In the genomic region with DNA sequence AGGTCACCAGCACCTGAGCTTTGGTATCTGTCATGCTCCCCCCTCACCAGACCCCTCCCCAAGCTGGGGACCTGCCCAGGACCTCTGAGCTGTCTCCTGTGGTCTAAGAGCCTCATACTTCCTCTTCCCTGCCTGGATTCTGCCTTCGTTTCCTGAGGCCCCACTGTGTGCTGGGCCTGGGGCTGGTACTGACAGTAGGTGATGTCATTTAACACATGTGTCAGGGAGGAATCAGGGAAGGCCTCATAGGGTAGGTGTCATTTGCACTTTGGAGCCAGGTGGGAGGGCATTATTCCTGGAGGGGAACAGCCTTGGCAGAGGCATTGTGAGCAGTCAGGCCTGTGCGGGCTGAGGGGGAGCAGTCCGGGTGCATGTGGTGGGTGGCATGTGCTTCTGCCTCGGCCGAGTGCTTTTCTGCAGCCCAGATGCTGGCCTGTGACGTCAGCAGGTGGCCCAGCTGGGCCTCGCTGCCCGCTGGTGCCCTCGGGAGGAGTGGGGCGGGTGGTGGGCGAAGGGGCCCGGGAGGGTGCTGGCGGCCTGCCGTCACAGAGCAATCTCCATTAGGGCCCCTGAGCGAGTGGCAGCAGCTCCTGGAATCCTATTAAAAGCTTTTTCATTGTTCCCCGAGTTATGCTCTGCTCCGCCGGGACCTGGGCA, we compare ENCODE assay signal across 11 cellular contexts. TPM values are rescaled to one million over a fixed set of nuclear protein-coding genes. Genes with fewer than 3 reads are reported as not detected.
DNase-seq lines count a peak whose midpoint lies in the region; ATAC-seq and TF ChIP-seq lines count a peak whose summit lies in the region.
"Had no signal": no experiment of that assay in that cellular context is flagged by ENCODE, and none has a peak within 500 bp of the region (broad histone marks: within the 10 kb centered on the region; RNA-seq: fewer than 3 reads in every experiment).

No MANE protein-coding gene starts in this region.

- CTCF ChIA-PET in PC-3 (lab: Charles Lee): no interaction called here

- POLR2A ChIA-PET in PC-3 (lab: Charles Lee; ENCODE audit: unreplicated experiment): no interaction called here

- TF ChIP-seq CTCF in PC-3 (conservative IDR thresholded peaks at IDR 0.05; ENCODE audit: low read depth, low read length): no peak

- ATAC-seq in PC-3 (no peak), GM21390 (IDR thresholded peaks at IDR 0.05; ENCODE audit: unreplicated experiment) (no peak)
- ATAC-seq: psoas muscle had no signal

- no peaks in the 10 kb centered on the region for H3K36me3 ChIP-seq in PC-3 (ENCODE audit: low read depth, low read length)
- H3K36me3 ChIP-seq: esophagus squamous epithelium had no signal

- H3K27ac ChIP-seq in PC-3 (ENCODE audit: low read length): no peak overlapping the region
- H3K27ac ChIP-seq: esophagus squamous epithelium, psoas muscle, VCaP had no signal

- no peaks in the 10 kb centered on the region for H3K9me3 ChIP-seq in PC-3 (ENCODE audit: low read length)
- H3K9me3 ChIP-seq: esophagus squamous epithelium, psoas muscle had no signal

- no peak overlapping the region for H3K4me2 ChIP-seq in PC-3 (ENCODE audit: low read length)

- no peaks in the 10 kb centered on the region for H3K9me2 ChIP-seq in PC-3 (replicated peaks; ENCODE audit: low read length)

- H3K27me3 ChIP-seq in PC-3 (ENCODE audit: low read length): no peaks in the 10 kb centered on the region
- H3K27me3 ChIP-seq: esophagus squamous epithelium had no signal

- intact Hi-C loops in PC-3 (cut with micrococcal nuclease): no loop called here

- H3K79me2 ChIP-seq in PC-3 (ENCODE audit: low read length): no peaks in the 10 kb centered on the region

- H2AFZ ChIP-seq in PC-3 (ENCODE audit: low read length): no peak overlapping the region

- H3K9ac ChIP-seq in PC-3 (ENCODE audit: low read length): no peak overlapping the region

- no peaks in the 10 kb centered on the region for H3F3A ChIP-seq in PC-3 (ENCODE audit: low read length, unreplicated experiment)

- H3K4me1 ChIP-seq in PC-3 (ENCODE audit: insufficient read depth, low read length): no peaks in the 10 kb centered on the region
- H3K4me1 ChIP-seq: esophagus squamous epithelium had no signal

- no peaks in the 10 kb centered on the region for H4K20me1 ChIP-seq in PC-3 (ENCODE audit: low read length)

- BruUV-seq in PC-3 (replicated peaks; lab: Mats Ljungman, UMichigan): no TSS peak

- DNase-seq in D341Med (ENCODE audit: low spot score): peak; percentile 84
- DNase-seq in NCI-H1694 (lab: John Stamatoyannopoulos, UW): peak; percentile 65
- peak; percentile 22 for DNase-seq in UCSD-AML1 (lab: John Stamatoyannopoulos, UW; ENCODE audit: unreplicated experiment)
- DNase-seq in pons (ENCODE audit: low spot score): peak; percentile 60
- no peak for DNase-seq in PC-3
- DNase-seq in HPDE6-E6E7 (ENCODE audit: extremely low spot score): no peak
- DNase-seq: activated naive CD8-positive, alpha-beta T cell treated with anti-CD3 and anti-CD28 coated beads, Interleukin-2, amount 10 ng/mL, durations not matched to agents 7 days and 5 days; esophagus squamous epithelium; psoas muscle had no signal

- H3K4me3 ChIP-seq in PC-3 (ENCODE audit: low read length): no peak overlapping the region
- H3K4me3 ChIP-seq: esophagus squamous epithelium, psoas muscle had no signal

RNA-seq across cellular contexts. Expression of gene FLRT1, which starts 9.1 kb away (rescaled TPM):
- total RNA-seq in PC-3 (2014; rRNA removed): not detected in 2 replicates
- total RNA-seq: activated naive CD8-positive, alpha-beta T cell treated with anti-CD3 and anti-CD28 coated beads, Interleukin-2, amount 10 ng/mL, durations not matched to agents 7 days and 5 days had no signal

RNA-seq across cellular contexts. Expression of gene OTUB1, which starts 58.6 kb away (rescaled TPM):
- 124 and 129 TPM in 2 replicates for total RNA-seq in PC-3 (2014; rRNA removed)

Comparison
In these comparisons a context has a peak if more than half of its experiments do, and no peak if none do; other contexts are left out.
1. DNase-seq: peak in D341Med (single experiment), NCI-H1694 (single experiment), UCSD-AML1 (single experiment) and pons (single experiment); none in PC-3 (single experiment) and HPDE6-E6E7 (single experiment).